Comparison of ENCODE assay signal across 7 cellular contexts in the genomic region with DNA sequence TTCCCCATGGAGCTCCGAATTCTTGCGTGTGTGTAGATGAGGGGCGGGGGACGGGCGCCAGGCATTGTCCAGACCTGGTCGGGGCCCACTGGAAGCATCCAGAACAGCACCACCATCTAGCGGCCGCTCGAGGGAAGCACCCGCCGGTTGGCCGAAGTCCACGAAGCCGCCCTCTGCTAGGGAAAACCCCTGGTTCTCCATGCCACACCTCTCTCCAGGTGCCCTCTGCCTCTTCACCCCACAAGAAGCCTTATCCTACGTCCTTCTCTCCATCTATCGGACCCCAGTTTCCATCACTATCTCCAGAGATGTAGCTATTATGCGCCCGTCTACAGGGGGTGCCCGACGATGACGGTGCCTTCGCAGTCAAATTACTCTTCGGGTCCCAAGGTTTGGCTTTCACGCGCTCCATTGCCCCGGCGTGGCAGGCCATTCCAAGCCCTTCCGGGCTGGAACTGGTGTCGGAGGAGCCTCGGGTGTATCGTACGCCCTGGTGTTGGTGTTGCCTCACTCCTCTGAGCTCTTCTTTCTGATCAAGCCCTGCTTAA. TPM values are rescaled to one million over a fixed set of nuclear protein-coding genes. Genes with fewer than 3 reads are reported as not detected.
DNase-seq lines count a peak whose midpoint lies in the region; ATAC-seq, FAIRE-seq and TF ChIP-seq lines count a peak whose summit lies in the region.

No MANE protein-coding gene starts in this region.

- peaks cover 43% of the 10 kb centered on the region for H3K36me3 Mint-ChIP-seq in activated B cell treated with CpG ODN at 0.5 μM for 24 hours (ENCODE audit: low read depth)

- no peaks in the 10 kb centered on the region for H3K9me3 Mint-ChIP-seq in activated B cell treated with CpG ODN at 0.5 μM for 24 hours

- H3K4me1 Mint-ChIP-seq in activated B cell treated with CpG ODN at 0.5 μM for 24 hours, result peaks cover 60% of the 10 kb centered on the region

- CTCF ChIA-PET in activated B cell treated with CpG ODN at 0.5 μM for 24 hours (lab: Charles Lee), result interaction anchor here (0.6 to 6.1 kb wide), 32 partner anchors 9 to 515 kb away, joined by 3 to 364 read pairs (median 7); partner anchors contain the start of genes ACAP1, FXR2, MPDU1 and PLSCR3

- H3K27me3 ChIP-seq in bronchial epithelial cell (ENCODE audit: control insufficient read depth, insufficient read depth, low read length), result no peaks in the 10 kb centered on the region

- POLR2A ChIA-PET in activated B cell treated with CpG ODN at 0.5 μM for 24 hours (lab: Charles Lee), result interaction anchor here (0.5 to 7.9 kb wide), 26 partner anchors 9 to 310 kb away, joined by 3 to 98 read pairs (median 8); partner anchors contain the start of genes ACAP1, CD68, CTDNEP1 and MPDU1

- peak overlapping the region; percentile 74 for H3K4me3 ChIP-seq in bronchial epithelial cell (ENCODE audit: low read depth, low read length)

- peak overlapping the region; percentile 92 for H3K4me3 Mint-ChIP-seq in activated B cell treated with CpG ODN at 0.5 μM for 24 hours

- H3K36me3 ChIP-seq in bronchial epithelial cell (ENCODE audit: control insufficient read depth, insufficient read depth, low read length), result peaks cover 14% of the 10 kb centered on the region

- no peak for FAIRE-seq in bronchial epithelial cell (lab: Jason Lieb, UNC)

- DNase-seq in NCI-H2171 treated with DMSO at 0.1 percent for 48 hours (lab: John Stamatoyannopoulos, UW) (peak; percentile 83), activated B cell treated with CpG ODN at 0.5 μM for 24 hours (peak; percentile 76), bronchial epithelial cell (ENCODE audit: low read depth) (peak; percentile 79), inferior parietal cortex (ENCODE audit: extremely low spot score) (peak; percentile 78)
- peak; percentile 71 to 86 for DNase-seq in stimulated activated CD4-positive, alpha-beta T cell treated with anti-CD3 and anti-CD28 coated beads, Interleukin-12 subunit alpha, Interleukin-12 subunit beta, amount 100 ng/mL, for 24 hours (ENCODE audit: low read depth in 2 of 2)

- peak overlapping the region; percentile 96 for H3K27ac Mint-ChIP-seq in activated B cell treated with CpG ODN at 0.5 μM for 24 hours

- ATAC-seq in GM18502 (IDR thresholded peaks at IDR 0.05; ENCODE audit: poor library complexity, unreplicated experiment), result peak; percentile 41
- peak; percentile 57 for ATAC-seq in HG03025 (IDR thresholded peaks at IDR 0.05; ENCODE audit: low FRiP score, unreplicated experiment)
- ATAC-seq in activated B cell treated with CpG ODN at 0.5 μM for 24 hours (ENCODE audit: low read depth), result peak; percentile 68

- intact Hi-C loops in activated B cell treated with CpG ODN at 0.5 μM for 24 hours (cut with micrococcal nuclease), result loop anchor here (1.0 kb wide), 13 partner anchors 9 to 281 kb away; partner anchors contain the start of genes FXR2, KCTD11, MPDU1 and POLR2A

- H3K27me3 Mint-ChIP-seq in activated B cell treated with CpG ODN at 0.5 μM for 24 hours, result no peaks in the 10 kb centered on the region

- no peak for TF ChIP-seq CTCF in activated B cell treated with CpG ODN at 0.5 μM for 24 hours (IDR thresholded peaks at IDR 0.05)
- peak; percentile 94 for TF ChIP-seq CTCF in bronchial epithelial cell (IDR thresholded peaks at IDR 0.05; ENCODE audit: insufficient read depth, low read length, severe bottlenecking)

RNA-seq across cellular contexts. Expression of gene SENP3, which starts 0.6 kb away (rescaled TPM):
- total RNA-seq in activated B cell treated with CpG ODN at 0.5 μM for 24 hours, result 49.6 and 55.8 TPM in 2 replicates
- total RNA-seq in bronchial epithelial cell, result 94.7 and 129 TPM in 2 replicates

RNA-seq across cellular contexts. Expression of gene TNFSF13, which starts 2.6 kb away (rescaled TPM):
- total RNA-seq in activated B cell treated with CpG ODN at 0.5 μM for 24 hours, result 14.4 and 15.3 TPM in 2 replicates
- 2.6 and 3.7 TPM in 2 replicates for total RNA-seq in bronchial epithelial cell

RNA-seq across cellular contexts. Expression of gene TNFSF12, which starts 12.2 kb away (rescaled TPM):
- total RNA-seq in activated B cell treated with CpG ODN at 0.5 μM for 24 hours (25.2 and 30.7 TPM in 2 replicates), bronchial epithelial cell (0.53 and 1.0 TPM in 2 replicates)

RNA-seq across cellular contexts. Expression of gene CD68, which starts 18.3 kb away (rescaled TPM):
- total RNA-seq in activated B cell treated with CpG ODN at 0.5 μM for 24 hours (7.2 and 7.8 TPM in 2 replicates), bronchial epithelial cell (11.3 and 16.4 TPM in 2 replicates)

RNA-seq across cellular contexts. Expression of gene MPDU1, which starts 22.6 kb away (rescaled TPM):
- total RNA-seq in activated B cell treated with CpG ODN at 0.5 μM for 24 hours (50.7 and 58.9 TPM in 2 replicates), bronchial epithelial cell (54.7 and 56.3 TPM in 2 replicates)

Comparison
In these comparisons a context has a peak if more than half of its experiments do, and no peak if none do; other contexts are left out.
1. Peak in every context shown above with its lines: DNase-seq, ATAC-seq and H3K4me3 ChIP-seq.
2. RNA of gene TNFSF12, which starts 12.2 kb away (total RNA-seq): 25.2 to 30.7 TPM in activated B cell treated with CpG ODN at 0.5 μM for 24 hours; 0.53 to 1.0 TPM in bronchial epithelial cell; every median in the first group is over 10 times any median in the second.